ENCODE assay signal across 8 cellular contexts in genomic region chr11:62708423-62709261, GRCh38.
DNase-seq lines count a peak whose midpoint lies in the region; TF ChIP-seq lines count a peak whose summit lies in the region.

No MANE protein-coding gene starts in this region.

- peak; percentile 48 for DNase-seq in NCI-H1436 (lab: John Stamatoyannopoulos, UW)
- no peak for DNase-seq in NCI-H1436 treated with DMSO at 0.1 percent for 48 hours (lab: John Stamatoyannopoulos, UW)
- peak in 1 of 2 donors; percentile 72 for DNase-seq in tibial artery
- DNase-seq in ACHN, result no peak
- DNase-seq in hepatic stellate cell (ENCODE audit: low spot score), result no peak

- H3K4me1 ChIP-seq in muscle layer of duodenum (ENCODE audit: control insufficient read depth in 1 of 2, insufficient read depth in 2 of 2, low read length in 2 of 2) (peaks cover 23 to 44% of the 10 kb centered on the region in 2 donors), tibial artery (peaks cover 0 to 40% (median 35%) of the 10 kb centered on the region in 4 donors)

- H3K9me3 Mint-ChIP-seq in dendritic cell treated with granulocyte-macrophage colony-stimulating factor and Interleukin-4, amounts not matched to agents 40 ng/mL and 50 ng/mL, for 4 days, result no peaks in the 10 kb centered on the region

- H3K27me3 Mint-ChIP-seq in dendritic cell treated with granulocyte-macrophage colony-stimulating factor and Interleukin-4, amounts not matched to agents 40 ng/mL and 50 ng/mL, for 4 days, result no peaks in the 10 kb centered on the region

- H3K27ac ChIP-seq in muscle layer of duodenum (ENCODE audit: low read length) (peak overlapping the region; percentile 94), tibial artery (peak overlapping the region; percentile 91 to 96)

- H3K4me1 Mint-ChIP-seq in dendritic cell treated with granulocyte-macrophage colony-stimulating factor and Interleukin-4, amounts not matched to agents 40 ng/mL and 50 ng/mL, for 4 days (ENCODE audit: low read depth), result peaks cover 62% of the 10 kb centered on the region

- H3K4me3 Mint-ChIP-seq in dendritic cell treated with granulocyte-macrophage colony-stimulating factor and Interleukin-4, amounts not matched to agents 40 ng/mL and 50 ng/mL, for 4 days, result peak overlapping the region; percentile 91

- H3K9me3 ChIP-seq in muscle layer of duodenum (ENCODE audit: control insufficient read depth in 1 of 2, low read length in 2 of 2), result no peaks in the 10 kb centered on the region
- no peaks in the 10 kb centered on the region for H3K9me3 ChIP-seq in tibial artery

- peak overlapping the region; percentile 60 for H3K4me3 ChIP-seq in WI38 (ENCODE audit: low read depth, low read length)
- H3K4me3 ChIP-seq in muscle layer of duodenum (ENCODE audit: low read depth in 1 of 2, low read length in 2 of 2), result peak overlapping the region; percentile 70 to 76
- peak overlapping the region; percentile 58 to 64 for H3K4me3 ChIP-seq in tibial artery

- TF ChIP-seq CTCF in WI38 (IDR thresholded peaks at IDR 0.05; ENCODE audit: low read depth, low read length), result no peak
- TF ChIP-seq CTCF in tibial artery (IDR thresholded peaks at IDR 0.05), result no peak

- in situ Hi-C loops in ACHN (cut with HindIII; ENCODE audit: low pct_ligation_motif_present, low pct_unique_long_range_greater_than_20kb, low sequenced_read_pairs), result no loop called here

- H3K36me3 Mint-ChIP-seq in dendritic cell treated with granulocyte-macrophage colony-stimulating factor and Interleukin-4, amounts not matched to agents 40 ng/mL and 50 ng/mL, for 4 days (ENCODE audit: low read depth), result peaks cover 73% of the 10 kb centered on the region

- intact Hi-C loops in dendritic cell treated with granulocyte-macrophage colony-stimulating factor and Interleukin-4, amounts not matched to agents 40 ng/mL and 50 ng/mL, for 4 days (cut with micrococcal nuclease), result loop anchor here (1.0 to 5.0 kb wide), 2 partner anchors 19 to 116 kb away; partner anchors contain the start of genes HNRNPUL2 and TUT1
- intact Hi-C loops in tibial artery (cut with DNase I; ENCODE audit: low total_unique reads), result loop anchor here (10.0 kb wide), 1 partner anchor 94 kb away; the partner anchor contains the start of genes EML3 and ROM1

- peaks cover 14 to 22% of the 10 kb centered on the region in 2 donors for H3K36me3 ChIP-seq in muscle layer of duodenum (ENCODE audit: control insufficient read depth in 1 of 2, insufficient read depth in 2 of 2, low read length in 2 of 2)
- peaks cover 18 to 31% (median 30%) of the 10 kb centered on the region in 3 donors for H3K36me3 ChIP-seq in tibial artery

- H3K27ac Mint-ChIP-seq in dendritic cell treated with granulocyte-macrophage colony-stimulating factor and Interleukin-4, amounts not matched to agents 40 ng/mL and 50 ng/mL, for 4 days, result peak overlapping the region; percentile 91

- no peaks in the 10 kb centered on the region for H3K27me3 ChIP-seq in muscle layer of duodenum (ENCODE audit: low read depth, low read length)
- no peaks in the 10 kb centered on the region for H3K27me3 ChIP-seq in tibial artery
